ENCODE assay signal across 8 cellular contexts in genomic region chr1:117758444-117759316, GRCh38.
DNase-seq lines count a peak whose midpoint lies in the region; ATAC-seq and TF ChIP-seq lines count a peak whose summit lies in the region.

No MANE protein-coding gene starts in this region.

- H3K27me3 ChIP-seq in foreskin keratinocyte: peaks cover 25% of the 10 kb centered on the region

- ATAC-seq in GM21526 (IDR thresholded peaks at IDR 0.05; ENCODE audit: low FRiP score, unreplicated experiment) (peak; percentile 89), foreskin keratinocyte (peak; percentile 93)

- no peak overlapping the region for H3K27ac ChIP-seq in foreskin keratinocyte
- no peak overlapping the region for H3K27ac ChIP-seq in substantia nigra (ENCODE audit: low read depth, low read length, poor library complexity, severe bottlenecking)

- DNase-seq in D341Med (ENCODE audit: low spot score): peak; percentile 83
- DNase-seq in RPMI7951 (ENCODE audit: low read depth): peak; percentile 83
- peak; percentile 40 for DNase-seq in activated T-helper 9 cell treated with anti-CD3 and anti-CD28 coated beads, Interleukin-2, amount 50 U/mL, for 16 hours (ENCODE audit: low read depth)
- DNase-seq in foreskin keratinocyte: peak; percentile 25 to 65
- peak in 48 of 56 donors; percentile 11 to 82 (median 42) for DNase-seq in nucleus accumbens (lab: John Stamatoyannopoulos, UW)
- DNase-seq in substantia nigra (lab: John Stamatoyannopoulos, UW): peak in 44 of 49 donors; percentile 7 to 75 (median 39)

- TF ChIP-seq CTCF in LNCAP (IDR thresholded peaks at IDR 0.05) (peak; percentile 90), foreskin keratinocyte (conservative IDR thresholded peaks at IDR 0.05) (peak; percentile 86)

- peaks cover 4% of the 10 kb centered on the region for H3K4me1 ChIP-seq in foreskin keratinocyte
